Comparison of ENCODE assay signal across 2 cellular contexts in the genomic region with DNA sequence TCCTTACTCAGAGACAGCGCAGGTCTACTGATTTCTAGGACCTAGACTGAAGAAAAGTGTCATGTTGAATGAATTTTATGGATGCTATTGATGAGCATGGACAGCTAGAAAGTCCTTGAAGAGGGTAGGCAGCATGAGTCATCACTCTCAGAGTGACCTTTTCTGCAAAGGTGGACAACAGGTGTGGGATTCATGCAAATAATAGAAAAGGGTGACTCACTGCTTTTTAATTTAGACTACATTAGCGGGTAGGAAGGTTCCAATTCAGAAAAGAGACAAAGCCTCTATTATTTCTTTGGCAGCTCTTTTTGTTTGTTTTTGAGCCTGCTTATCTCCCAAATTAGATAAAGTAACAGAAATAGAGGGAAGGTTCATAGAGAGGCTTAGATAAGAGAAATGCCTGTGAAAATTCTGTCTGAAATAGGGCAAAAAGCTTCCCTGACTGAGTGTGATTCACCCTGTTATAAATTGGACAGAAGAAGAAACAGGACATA.
TF ChIP-seq lines count a peak whose summit lies in the region.

No MANE protein-coding gene starts in this region.

TF ChIP-seq in GM23338, 12 proteins besides CTCF, POLR2A, EP300 and RAD21 (continued from another document):
- TF ChIP-seq, protein P1, sequence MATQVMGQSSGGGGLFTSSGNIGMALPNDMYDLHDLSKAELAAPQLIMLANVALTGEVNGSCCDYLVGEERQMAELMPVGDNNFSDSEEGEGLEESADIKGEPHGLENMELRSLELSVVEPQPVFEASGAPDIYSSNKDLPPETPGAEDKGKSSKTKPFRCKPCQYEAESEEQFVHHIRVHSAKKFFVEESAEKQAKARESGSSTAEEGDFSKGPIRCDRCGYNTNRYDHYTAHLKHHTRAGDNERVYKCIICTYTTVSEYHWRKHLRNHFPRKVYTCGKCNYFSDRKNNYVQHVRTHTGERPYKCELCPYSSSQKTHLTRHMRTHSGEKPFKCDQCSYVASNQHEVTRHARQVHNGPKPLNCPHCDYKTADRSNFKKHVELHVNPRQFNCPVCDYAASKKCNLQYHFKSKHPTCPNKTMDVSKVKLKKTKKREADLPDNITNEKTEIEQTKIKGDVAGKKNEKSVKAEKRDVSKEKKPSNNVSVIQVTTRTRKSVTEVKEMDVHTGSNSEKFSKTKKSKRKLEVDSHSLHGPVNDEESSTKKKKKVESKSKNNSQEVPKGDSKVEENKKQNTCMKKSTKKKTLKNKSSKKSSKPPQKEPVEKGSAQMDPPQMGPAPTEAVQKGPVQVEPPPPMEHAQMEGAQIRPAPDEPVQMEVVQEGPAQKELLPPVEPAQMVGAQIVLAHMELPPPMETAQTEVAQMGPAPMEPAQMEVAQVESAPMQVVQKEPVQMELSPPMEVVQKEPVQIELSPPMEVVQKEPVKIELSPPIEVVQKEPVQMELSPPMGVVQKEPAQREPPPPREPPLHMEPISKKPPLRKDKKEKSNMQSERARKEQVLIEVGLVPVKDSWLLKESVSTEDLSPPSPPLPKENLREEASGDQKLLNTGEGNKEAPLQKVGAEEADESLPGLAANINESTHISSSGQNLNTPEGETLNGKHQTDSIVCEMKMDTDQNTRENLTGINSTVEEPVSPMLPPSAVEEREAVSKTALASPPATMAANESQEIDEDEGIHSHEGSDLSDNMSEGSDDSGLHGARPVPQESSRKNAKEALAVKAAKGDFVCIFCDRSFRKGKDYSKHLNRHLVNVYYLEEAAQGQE (IDR thresholded peaks at IDR 0.05; ENCODE audit: unreplicated experiment) = no peak
- TF ChIP-seq EZH2 (IDR thresholded peaks at IDR 0.05; ENCODE audit: low read depth, unreplicated experiment) = no peak
- TF ChIP-seq, protein P2, sequence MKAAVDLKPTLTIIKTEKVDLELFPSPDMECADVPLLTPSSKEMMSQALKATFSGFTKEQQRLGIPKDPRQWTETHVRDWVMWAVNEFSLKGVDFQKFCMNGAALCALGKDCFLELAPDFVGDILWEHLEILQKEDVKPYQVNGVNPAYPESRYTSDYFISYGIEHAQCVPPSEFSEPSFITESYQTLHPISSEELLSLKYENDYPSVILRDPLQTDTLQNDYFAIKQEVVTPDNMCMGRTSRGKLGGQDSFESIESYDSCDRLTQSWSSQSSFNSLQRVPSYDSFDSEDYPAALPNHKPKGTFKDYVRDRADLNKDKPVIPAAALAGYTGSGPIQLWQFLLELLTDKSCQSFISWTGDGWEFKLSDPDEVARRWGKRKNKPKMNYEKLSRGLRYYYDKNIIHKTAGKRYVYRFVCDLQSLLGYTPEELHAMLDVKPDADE (IDR thresholded peaks at IDR 0.05) = no peak
- TF ChIP-seq NANOG (IDR thresholded peaks at IDR 0.05; ENCODE audit: borderline replicate concordance) = no peak
- no peak for TF ChIP-seq POLR2AphosphoS5 (IDR thresholded peaks at IDR 0.05; ENCODE audit: low read depth)
- TF ChIP-seq JUNB (IDR thresholded peaks at IDR 0.05; ENCODE audit: unreplicated experiment) = no peak
- TF ChIP-seq ZNF331 (CRISPR knock-in tag; IDR thresholded peaks at IDR 0.05; ENCODE audit: low read depth) = no peak
- TF ChIP-seq, protein P3, sequence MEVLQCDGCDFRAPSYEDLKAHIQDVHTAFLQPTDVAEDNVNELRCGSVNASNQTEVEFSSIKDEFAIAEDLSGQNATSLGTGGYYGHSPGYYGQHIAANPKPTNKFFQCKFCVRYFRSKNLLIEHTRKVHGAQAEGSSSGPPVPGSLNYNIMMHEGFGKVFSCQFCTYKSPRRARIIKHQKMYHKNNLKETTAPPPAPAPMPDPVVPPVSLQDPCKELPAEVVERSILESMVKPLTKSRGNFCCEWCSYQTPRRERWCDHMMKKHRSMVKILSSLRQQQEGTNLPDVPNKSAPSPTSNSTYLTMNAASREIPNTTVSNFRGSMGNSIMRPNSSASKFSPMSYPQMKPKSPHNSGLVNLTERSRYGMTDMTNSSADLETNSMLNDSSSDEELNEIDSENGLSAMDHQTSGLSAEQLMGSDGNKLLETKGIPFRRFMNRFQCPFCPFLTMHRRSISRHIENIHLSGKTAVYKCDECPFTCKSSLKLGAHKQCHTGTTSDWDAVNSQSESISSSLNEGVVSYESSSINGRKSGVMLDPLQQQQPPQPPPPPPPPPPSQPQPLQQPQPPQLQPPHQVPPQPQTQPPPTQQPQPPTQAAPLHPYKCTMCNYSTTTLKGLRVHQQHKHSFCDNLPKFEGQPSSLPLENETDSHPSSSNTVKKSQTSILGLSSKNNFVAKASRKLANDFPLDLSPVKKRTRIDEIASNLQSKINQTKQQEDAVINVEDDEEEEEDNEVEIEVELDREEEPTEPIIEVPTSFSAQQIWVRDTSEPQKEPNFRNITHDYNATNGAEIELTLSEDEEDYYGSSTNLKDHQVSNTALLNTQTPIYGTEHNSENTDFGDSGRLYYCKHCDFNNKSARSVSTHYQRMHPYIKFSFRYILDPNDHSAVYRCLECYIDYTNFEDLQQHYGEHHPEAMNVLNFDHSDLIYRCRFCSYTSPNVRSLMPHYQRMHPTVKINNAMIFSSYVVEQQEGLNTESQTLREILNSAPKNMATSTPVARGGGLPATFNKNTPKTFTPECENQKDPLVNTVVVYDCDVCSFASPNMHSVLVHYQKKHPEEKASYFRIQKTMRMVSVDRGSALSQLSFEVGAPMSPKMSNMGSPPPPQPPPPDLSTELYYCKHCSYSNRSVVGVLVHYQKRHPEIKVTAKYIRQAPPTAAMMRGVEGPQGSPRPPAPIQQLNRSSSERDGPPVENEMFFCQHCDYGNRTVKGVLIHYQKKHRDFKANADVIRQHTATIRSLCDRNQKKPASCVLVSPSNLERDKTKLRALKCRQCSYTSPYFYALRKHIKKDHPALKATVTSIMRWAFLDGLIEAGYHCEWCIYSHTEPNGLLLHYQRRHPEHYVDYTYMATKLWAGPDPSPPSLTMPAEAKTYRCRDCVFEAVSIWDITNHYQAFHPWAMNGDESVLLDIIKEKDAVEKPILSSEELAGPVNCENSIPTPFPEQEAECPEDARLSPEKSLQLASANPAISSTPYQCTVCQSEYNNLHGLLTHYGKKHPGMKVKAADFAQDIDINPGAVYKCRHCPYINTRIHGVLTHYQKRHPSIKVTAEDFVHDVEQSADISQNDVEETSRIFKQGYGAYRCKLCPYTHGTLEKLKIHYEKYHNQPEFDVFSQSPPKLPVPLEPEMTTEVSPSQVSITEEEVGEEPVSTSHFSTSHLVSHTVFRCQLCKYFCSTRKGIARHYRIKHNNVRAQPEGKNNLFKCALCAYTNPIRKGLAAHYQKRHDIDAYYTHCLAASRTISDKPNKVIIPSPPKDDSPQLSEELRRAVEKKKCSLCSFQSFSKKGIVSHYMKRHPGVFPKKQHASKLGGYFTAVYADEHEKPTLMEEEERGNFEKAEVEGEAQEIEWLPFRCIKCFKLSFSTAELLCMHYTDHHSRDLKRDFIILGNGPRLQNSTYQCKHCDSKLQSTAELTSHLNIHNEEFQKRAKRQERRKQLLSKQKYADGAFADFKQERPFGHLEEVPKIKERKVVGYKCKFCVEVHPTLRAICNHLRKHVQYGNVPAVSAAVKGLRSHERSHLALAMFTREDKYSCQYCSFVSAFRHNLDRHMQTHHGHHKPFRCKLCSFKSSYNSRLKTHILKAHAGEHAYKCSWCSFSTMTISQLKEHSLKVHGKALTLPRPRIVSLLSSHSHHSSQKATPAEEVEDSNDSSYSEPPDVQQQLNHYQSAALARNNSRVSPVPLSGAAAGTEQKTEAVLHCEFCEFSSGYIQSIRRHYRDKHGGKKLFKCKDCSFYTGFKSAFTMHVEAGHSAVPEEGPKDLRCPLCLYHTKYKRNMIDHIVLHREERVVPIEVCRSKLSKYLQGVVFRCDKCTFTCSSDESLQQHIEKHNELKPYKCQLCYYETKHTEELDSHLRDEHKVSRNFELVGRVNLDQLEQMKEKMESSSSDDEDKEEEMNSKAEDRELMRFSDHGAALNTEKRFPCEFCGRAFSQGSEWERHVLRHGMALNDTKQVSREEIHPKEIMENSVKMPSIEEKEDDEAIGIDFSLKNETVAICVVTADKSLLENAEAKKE (CRISPR knock-in tag; IDR thresholded peaks at IDR 0.05) = no peak
- TF ChIP-seq EZH2phosphoT487 (IDR thresholded peaks at IDR 0.05; ENCODE audit: unreplicated experiment) = no peak

TF ChIP-seq in H1, 55 proteins besides CTCF, POLR2A, EP300 and RAD21 (continued from another document):
- TF ChIP-seq, protein P4, sequence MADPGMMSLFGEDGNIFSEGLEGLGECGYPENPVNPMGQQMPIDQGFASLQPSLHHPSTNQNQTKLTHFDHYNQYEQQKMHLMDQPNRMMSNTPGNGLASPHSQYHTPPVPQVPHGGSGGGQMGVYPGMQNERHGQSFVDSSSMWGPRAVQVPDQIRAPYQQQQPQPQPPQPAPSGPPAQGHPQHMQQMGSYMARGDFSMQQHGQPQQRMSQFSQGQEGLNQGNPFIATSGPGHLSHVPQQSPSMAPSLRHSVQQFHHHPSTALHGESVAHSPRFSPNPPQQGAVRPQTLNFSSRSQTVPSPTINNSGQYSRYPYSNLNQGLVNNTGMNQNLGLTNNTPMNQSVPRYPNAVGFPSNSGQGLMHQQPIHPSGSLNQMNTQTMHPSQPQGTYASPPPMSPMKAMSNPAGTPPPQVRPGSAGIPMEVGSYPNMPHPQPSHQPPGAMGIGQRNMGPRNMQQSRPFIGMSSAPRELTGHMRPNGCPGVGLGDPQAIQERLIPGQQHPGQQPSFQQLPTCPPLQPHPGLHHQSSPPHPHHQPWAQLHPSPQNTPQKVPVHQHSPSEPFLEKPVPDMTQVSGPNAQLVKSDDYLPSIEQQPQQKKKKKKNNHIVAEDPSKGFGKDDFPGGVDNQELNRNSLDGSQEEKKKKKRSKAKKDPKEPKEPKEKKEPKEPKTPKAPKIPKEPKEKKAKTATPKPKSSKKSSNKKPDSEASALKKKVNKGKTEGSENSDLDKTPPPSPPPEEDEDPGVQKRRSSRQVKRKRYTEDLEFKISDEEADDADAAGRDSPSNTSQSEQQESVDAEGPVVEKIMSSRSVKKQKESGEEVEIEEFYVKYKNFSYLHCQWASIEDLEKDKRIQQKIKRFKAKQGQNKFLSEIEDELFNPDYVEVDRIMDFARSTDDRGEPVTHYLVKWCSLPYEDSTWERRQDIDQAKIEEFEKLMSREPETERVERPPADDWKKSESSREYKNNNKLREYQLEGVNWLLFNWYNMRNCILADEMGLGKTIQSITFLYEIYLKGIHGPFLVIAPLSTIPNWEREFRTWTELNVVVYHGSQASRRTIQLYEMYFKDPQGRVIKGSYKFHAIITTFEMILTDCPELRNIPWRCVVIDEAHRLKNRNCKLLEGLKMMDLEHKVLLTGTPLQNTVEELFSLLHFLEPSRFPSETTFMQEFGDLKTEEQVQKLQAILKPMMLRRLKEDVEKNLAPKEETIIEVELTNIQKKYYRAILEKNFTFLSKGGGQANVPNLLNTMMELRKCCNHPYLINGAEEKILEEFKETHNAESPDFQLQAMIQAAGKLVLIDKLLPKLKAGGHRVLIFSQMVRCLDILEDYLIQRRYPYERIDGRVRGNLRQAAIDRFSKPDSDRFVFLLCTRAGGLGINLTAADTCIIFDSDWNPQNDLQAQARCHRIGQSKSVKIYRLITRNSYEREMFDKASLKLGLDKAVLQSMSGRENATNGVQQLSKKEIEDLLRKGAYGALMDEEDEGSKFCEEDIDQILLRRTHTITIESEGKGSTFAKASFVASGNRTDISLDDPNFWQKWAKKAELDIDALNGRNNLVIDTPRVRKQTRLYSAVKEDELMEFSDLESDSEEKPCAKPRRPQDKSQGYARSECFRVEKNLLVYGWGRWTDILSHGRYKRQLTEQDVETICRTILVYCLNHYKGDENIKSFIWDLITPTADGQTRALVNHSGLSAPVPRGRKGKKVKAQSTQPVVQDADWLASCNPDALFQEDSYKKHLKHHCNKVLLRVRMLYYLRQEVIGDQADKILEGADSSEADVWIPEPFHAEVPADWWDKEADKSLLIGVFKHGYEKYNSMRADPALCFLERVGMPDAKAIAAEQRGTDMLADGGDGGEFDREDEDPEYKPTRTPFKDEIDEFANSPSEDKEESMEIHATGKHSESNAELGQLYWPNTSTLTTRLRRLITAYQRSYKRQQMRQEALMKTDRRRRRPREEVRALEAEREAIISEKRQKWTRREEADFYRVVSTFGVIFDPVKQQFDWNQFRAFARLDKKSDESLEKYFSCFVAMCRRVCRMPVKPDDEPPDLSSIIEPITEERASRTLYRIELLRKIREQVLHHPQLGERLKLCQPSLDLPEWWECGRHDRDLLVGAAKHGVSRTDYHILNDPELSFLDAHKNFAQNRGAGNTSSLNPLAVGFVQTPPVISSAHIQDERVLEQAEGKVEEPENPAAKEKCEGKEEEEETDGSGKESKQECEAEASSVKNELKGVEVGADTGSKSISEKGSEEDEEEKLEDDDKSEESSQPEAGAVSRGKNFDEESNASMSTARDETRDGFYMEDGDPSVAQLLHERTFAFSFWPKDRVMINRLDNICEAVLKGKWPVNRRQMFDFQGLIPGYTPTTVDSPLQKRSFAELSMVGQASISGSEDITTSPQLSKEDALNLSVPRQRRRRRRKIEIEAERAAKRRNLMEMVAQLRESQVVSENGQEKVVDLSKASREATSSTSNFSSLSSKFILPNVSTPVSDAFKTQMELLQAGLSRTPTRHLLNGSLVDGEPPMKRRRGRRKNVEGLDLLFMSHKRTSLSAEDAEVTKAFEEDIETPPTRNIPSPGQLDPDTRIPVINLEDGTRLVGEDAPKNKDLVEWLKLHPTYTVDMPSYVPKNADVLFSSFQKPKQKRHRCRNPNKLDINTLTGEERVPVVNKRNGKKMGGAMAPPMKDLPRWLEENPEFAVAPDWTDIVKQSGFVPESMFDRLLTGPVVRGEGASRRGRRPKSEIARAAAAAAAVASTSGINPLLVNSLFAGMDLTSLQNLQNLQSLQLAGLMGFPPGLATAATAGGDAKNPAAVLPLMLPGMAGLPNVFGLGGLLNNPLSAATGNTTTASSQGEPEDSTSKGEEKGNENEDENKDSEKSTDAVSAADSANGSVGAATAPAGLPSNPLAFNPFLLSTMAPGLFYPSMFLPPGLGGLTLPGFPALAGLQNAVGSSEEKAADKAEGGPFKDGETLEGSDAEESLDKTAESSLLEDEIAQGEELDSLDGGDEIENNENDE (IDR thresholded peaks at IDR 0.05; ENCODE audit: insufficient replicate concordance, low read length) = no peak
